ENCODE assay signal across 15 cellular contexts in the genomic region with DNA sequence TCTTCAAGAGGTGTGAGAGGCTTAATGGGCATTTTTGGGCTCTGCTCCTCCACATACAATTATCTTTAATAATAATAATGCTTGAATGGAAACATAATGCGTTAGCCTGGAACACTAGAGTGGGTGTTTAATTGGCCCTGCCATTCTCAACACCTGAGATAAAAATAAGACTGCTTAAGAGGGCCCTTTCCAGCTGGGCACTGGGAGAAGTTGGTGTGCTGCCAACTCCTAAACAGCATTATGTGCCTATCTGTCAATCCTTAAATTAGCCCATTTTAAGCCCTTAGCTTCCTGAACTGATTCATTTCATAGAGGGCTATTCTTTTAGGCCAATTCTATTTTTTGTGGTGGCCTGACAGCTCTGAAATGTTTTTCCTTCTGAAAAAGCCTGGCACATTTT.
DNase-seq lines count a peak whose midpoint lies in the region; TF ChIP-seq lines count a peak whose summit lies in the region.
"Had no signal": no experiment of that assay in that cellular context is flagged by ENCODE, and none has a peak within 500 bp of the region (broad histone marks: within the 10 kb centered on the region; RNA-seq: fewer than 3 reads in every experiment).

No MANE protein-coding gene starts in this region.

- TF ChIP-seq EP300 in transverse colon (IDR thresholded peaks at IDR 0.05; ENCODE audit: low read depth) = no peak

- no peaks in the 10 kb centered on the region for H3K9me3 ChIP-seq in transverse colon
- H3K9me3 ChIP-seq: BLaER1, SJSA1 had no signal

- no peaks in the 10 kb centered on the region for H3K36me3 ChIP-seq in transverse colon
- H3K36me3 ChIP-seq: BLaER1, SJSA1 had no signal

- no peak overlapping the region for H3K27ac ChIP-seq in transverse colon
- H3K27ac ChIP-seq: BLaER1, SJSA1 had no signal

- in situ Hi-C loops in transverse colon (cut with MboI; ENCODE audit: low pct_ligation_motif_present in 1 of 4, low pct_unique_long_range_greater_than_20kb in 1 of 4, low sequenced_read_pairs in 3 of 4) = no loop called here

- WGBS in transverse colon (ENCODE audit: low coverage in 1 of 2), 2 donors = 81% methylated on average over 1 of the region's 1 CpG; no CpG with 5 or more reads in 1 of the 2 donors

- intact Hi-C loops in transverse colon (cut with DNase I; ENCODE audit: low total_unique reads) = no loop called here

- no peaks in the 10 kb centered on the region for H3K4me1 ChIP-seq in transverse colon
- H3K4me1 ChIP-seq: BLaER1, SJSA1 had no signal

- H3K27me3 ChIP-seq in transverse colon = no peaks in the 10 kb centered on the region
- H3K27me3 ChIP-seq: SJSA1 had no signal

- TF ChIP-seq CTCF in transverse colon (IDR thresholded peaks at IDR 0.05) = no peak

- TF ChIP-seq POLR2A in transverse colon (IDR thresholded peaks at IDR 0.05) = no peak

- no peak overlapping the region for H3K4me3 ChIP-seq in transverse colon
- H3K4me3 ChIP-seq: BLaER1, SJSA1 had no signal

- DNase-seq in NCI-H2171 treated with DMSO at 0.1 percent for 48 hours (lab: John Stamatoyannopoulos, UW) (peak; percentile 0), NCI-H2171 (lab: John Stamatoyannopoulos, UW) (no peak), NCI-H1105 (lab: John Stamatoyannopoulos, UW) (peak; percentile 79), NCI-H524 treated with DMSO at 0.1 percent for 48 hours (lab: John Stamatoyannopoulos, UW) (peak; percentile 50), NCI-H526 treated with DMSO at 0.1 percent for 48 hours (lab: John Stamatoyannopoulos, UW) (no peak), transverse colon (no peak), medulla oblongata (ENCODE audit: extremely low spot score) (no peak)
- no peak for DNase-seq in stimulated activated CD4-positive, alpha-beta T cell treated with anti-CD3 and anti-CD28 coated beads, Interleukin-4, amount 100 ng/mL, for 4 hours
- DNase-seq: CD8-positive, alpha-beta T cell; KG1; NCI-H1048; PC-3; T-helper 2 cell had no signal

Comparison
In these comparisons a context has a peak if more than half of its experiments do, and no peak if none do; other contexts are left out.
1. DNase-seq: peak in NCI-H2171 treated with DMSO at 0.1 percent for 48 hours (single experiment), NCI-H1105 (single experiment) and NCI-H524 treated with DMSO at 0.1 percent for 48 hours (single experiment); none in NCI-H2171 (single experiment), NCI-H526 treated with DMSO at 0.1 percent for 48 hours (single experiment), transverse colon (single experiment), stimulated activated CD4-positive, alpha-beta T cell treated with anti-CD3 and anti-CD28 coated beads, Interleukin-4, amount 100 ng/mL, for 4 hours (0 of 2) and medulla oblongata (single experiment).